In genomic region chr14:98761993-98762392, GRCh38 we compare ENCODE assay signal across 23 cellular contexts.
"Had no signal": no experiment of that assay in that cellular context is flagged by ENCODE, and none has a peak within 500 bp of the region (broad histone marks: within the 10 kb centered on the region; RNA-seq: fewer than 3 reads in every experiment).

No MANE protein-coding gene starts in this region.

- H3K27ac ChIP-seq: neutrophil, parathyroid adenoma, psoas muscle, skin epidermis, stomach, thoracic aorta, thyroid gland, tibial nerve, upper lobe of left lung, uterus had no signal

- H3K9ac ChIP-seq: parathyroid adenoma had no signal

- H3K27me3 ChIP-seq: neutrophil, thyroid gland, tibial nerve, upper lobe of left lung, uterus had no signal

- H3K79me2 ChIP-seq: parathyroid adenoma had no signal

- H3K9me3 ChIP-seq: neutrophil, thyroid gland, uterus had no signal

- DNase-seq: naive B cell; naive thymus-derived CD8-positive, alpha-beta T cell; nephron progenitor cell; nucleus accumbens; posterior cingulate gyrus; psoas muscle; right cardiac atrium; stimulated activated CD4-positive, alpha-beta T cell treated with anti-CD3 and anti-CD28 coated beads, Interleukin-15, amount 100 ng/mL, for 24 hours; stimulated activated CD4-positive, alpha-beta T cell treated with anti-CD3 and anti-CD28 coated beads, Interleukin-2, amount 100 ng/mL, for 24 hours; stimulated activated CD4-positive, alpha-beta T cell treated with anti-CD3 and anti-CD28 coated beads, Interleukin-2, amount 100 ng/mL, for 48 hours; stimulated activated CD4-positive, alpha-beta T cell treated with anti-CD3 and anti-CD28 coated beads, Interleukin-4, amount 100 ng/mL, for 24 hours; stimulated activated naive B cell treated with anti-CD40 and anti-IgM and Interleukin-4, amounts not matched to agents 10 μg/mL and 1 μg/mL and 100 μg/mL, for 72 hours; stimulated activated naive CD4-positive, alpha-beta T cell treated with Interleukin-2 at 50 U/mL for 16 hours; stomach; thyroid gland; trophoblast cell; upper lobe of left lung; uterus had no signal

- H3K4me3 ChIP-seq: psoas muscle, skin epidermis, stomach, thoracic aorta, thyroid gland, tibial nerve, upper lobe of left lung, uterus had no signal

- H3K4me1 ChIP-seq: parathyroid adenoma, psoas muscle, stomach, tibial nerve, upper lobe of left lung, uterus had no signal

- H3K36me3 ChIP-seq: neutrophil, stomach, thoracic aorta, thyroid gland, tibial nerve, upper lobe of left lung, uterus had no signal
